ENCODE assay signal across 1 cellular context in the genomic region with DNA sequence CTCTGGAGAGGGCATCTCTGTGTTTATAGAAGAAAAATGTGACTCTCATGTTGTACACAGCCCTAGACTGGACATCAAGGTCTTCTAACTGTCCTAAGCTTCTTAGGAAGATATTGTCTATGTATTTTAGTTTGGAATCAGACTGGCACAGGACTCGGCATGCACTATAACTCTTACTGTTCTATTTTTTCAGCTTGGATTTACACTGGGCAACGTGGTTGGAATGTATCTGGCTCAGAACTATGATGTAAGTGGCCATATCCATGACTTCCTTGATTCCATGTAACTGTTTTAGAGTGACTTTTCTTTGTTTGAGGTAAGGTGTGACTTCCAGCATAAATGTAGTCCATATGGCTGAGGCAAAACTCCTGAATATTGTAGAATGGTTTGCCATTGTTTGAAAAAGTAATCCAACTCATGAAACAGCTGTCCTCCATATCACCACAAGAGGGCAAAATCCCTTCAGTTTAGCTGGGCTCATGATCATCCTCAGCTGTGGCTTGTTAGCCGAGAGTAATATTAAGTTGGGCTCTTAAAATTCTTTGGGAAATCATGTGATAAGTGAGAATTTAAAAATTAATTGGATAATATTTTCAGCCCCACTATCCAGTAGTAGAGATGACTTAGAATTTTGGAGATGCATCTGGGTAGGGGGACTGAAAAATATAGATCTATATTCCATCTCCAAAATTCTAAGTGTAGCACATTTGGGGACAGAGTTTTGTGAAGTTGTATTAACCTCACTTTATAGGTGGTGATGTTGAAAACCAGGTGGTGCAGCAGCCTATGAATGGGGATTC.
TF ChIP-seq lines count a peak whose summit lies in the region.

No MANE protein-coding gene starts in this region.

TF ChIP-seq in IMR-90, 13 proteins besides CTCF, POLR2A, EP300 and RAD21:
- TF ChIP-seq SMC3 (IDR thresholded peaks at IDR 0.05; ENCODE audit: low read depth, low read length) (peak; percentile 89), BHLHE40 (IDR thresholded peaks at IDR 0.05; ENCODE audit: low read depth, low read length) (no peak)
